ENCODE assay signal across 1 cellular context in genomic region chr5:10249948-10250803, GRCh38.
TF ChIP-seq lines count a peak whose summit lies in the region.

Gene CCT5 (plus strand): TSS chr5:10250280. CDS start chr5:10250341, 61 bp downstream.

TF ChIP-seq in HepG2, 621 proteins besides CTCF, POLR2A, EP300 and RAD21 (continued from another document and continues in another):
- TF ChIP-seq ZMYM4 (CRISPR knock-in tag; IDR thresholded peaks at IDR 0.05) (0 out of 2 replicates have a peak, but pooled peaks have one; percentile 4), THAP8 (CRISPR knock-in tag; IDR thresholded peaks at IDR 0.05; ENCODE audit: borderline replicate concordance) (peak; percentile 45; the same call in 1 of the 2 replicates), GPBP1L1 (CRISPR knock-in tag; IDR thresholded peaks at IDR 0.05) (no peak), ZNF382 (CRISPR knock-in tag; IDR thresholded peaks at IDR 0.05; ENCODE audit: borderline replicate concordance) (no peak), PHF20 (CRISPR knock-in tag; IDR thresholded peaks at IDR 0.05) (peak; percentile 67), AHDC1 (CRISPR knock-in tag; IDR thresholded peaks at IDR 0.05; ENCODE audit: borderline replicate concordance) (no peak), ZFP82 (CRISPR knock-in tag; IDR thresholded peaks at IDR 0.05; ENCODE audit: borderline replicate concordance) (peak; percentile 14; the same call in 1 of the 2 replicates), STAT5B (CRISPR knock-in tag; IDR thresholded peaks at IDR 0.05) (no peak), DDIT3 (CRISPR knock-in tag; IDR thresholded peaks at IDR 0.05) (no peak), HOXA7 (CRISPR knock-in tag; IDR thresholded peaks at IDR 0.05) (no peak), ERF (CRISPR knock-in tag; IDR thresholded peaks at IDR 0.05) (peak; percentile 56; the same call in 1 of the 2 replicates), NCOA2 (CRISPR knock-in tag; IDR thresholded peaks at IDR 0.05) (no peak; the same call in 1 of the 2 replicates), TSC22D2 (CRISPR knock-in tag; IDR thresholded peaks at IDR 0.05; ENCODE audit: borderline replicate concordance) (0 out of 2 replicates have a peak, but pooled peaks have one; percentile 74), SAFB2 (CRISPR knock-in tag; IDR thresholded peaks at IDR 0.05; ENCODE audit: borderline replicate concordance, low read depth) (no peak), TFAP4 (IDR thresholded peaks at IDR 0.05; ENCODE audit: borderline replicate concordance, low read depth) (no peak), NFYC (CRISPR knock-in tag; IDR thresholded peaks at IDR 0.05) (peak; percentile 31; the same call in 1 of the 2 replicates), SALL2 (CRISPR knock-in tag; IDR thresholded peaks at IDR 0.05) (no peak), ZNF234 (CRISPR knock-in tag; conservative IDR thresholded peaks at IDR 0.05) (0 out of 2 replicates have a peak, but pooled peaks have one; percentile 69), XBP1 (CRISPR knock-in tag; IDR thresholded peaks at IDR 0.05) (0 out of 2 replicates have a peak, but pooled peaks have one; percentile 64), TEAD3 (CRISPR knock-in tag; optimal IDR thresholded peaks at IDR 0.05; ENCODE audit: borderline replicate concordance) (peak; percentile 55), ZBTB46 (CRISPR knock-in tag; IDR thresholded peaks at IDR 0.05; ENCODE audit: borderline replicate concordance) (no peak), ZNF333 (CRISPR knock-in tag; IDR thresholded peaks at IDR 0.05; ENCODE audit: borderline replicate concordance) (no peak), IRX3 (CRISPR knock-in tag; IDR thresholded peaks at IDR 0.05; ENCODE audit: borderline replicate concordance, low read depth) (no peak), ZNF383 (CRISPR knock-in tag; IDR thresholded peaks at IDR 0.05; ENCODE audit: borderline replicate concordance) (no peak), ATF7-NPFF (CRISPR knock-in tag; IDR thresholded peaks at IDR 0.05; ENCODE audit: low read depth) (peak; percentile 43; the same call in 1 of the 2 replicates), PAXIP1 (CRISPR knock-in tag; conservative IDR thresholded peaks at IDR 0.05) (no peak; the same call in 1 of the 2 replicates), HNRNPLL (IDR thresholded peaks at IDR 0.05; ENCODE audit: low read depth, low read length, poor library complexity, severe bottlenecking) (peak; percentile 42), ZNF879 (CRISPR knock-in tag; IDR thresholded peaks at IDR 0.05) (no peak), UBTF (CRISPR knock-in tag; IDR thresholded peaks at IDR 0.05) (peak; percentile 65), ZFY (CRISPR knock-in tag; IDR thresholded peaks at IDR 0.05) (peak; percentile 87), KDM1A (CRISPR knock-in tag; IDR thresholded peaks at IDR 0.05) (no peak), FOXO4 (CRISPR knock-in tag; conservative IDR thresholded peaks at IDR 0.05) (no peak), BORCS8-MEF2B (CRISPR knock-in tag; IDR thresholded peaks at IDR 0.05) (peak; percentile 73), ATF7 (IDR thresholded peaks at IDR 0.05) (peak; percentile 43; the same call in 1 of the 2 replicates), ATF7 (CRISPR knock-in tag; IDR thresholded peaks at IDR 0.05) (no peak), ELF3 (CRISPR knock-in tag; IDR thresholded peaks at IDR 0.05) (peak; percentile 55), ZKSCAN1 (IDR thresholded peaks at IDR 0.05; ENCODE audit: low read length) (no peak), ZZZ3 (CRISPR knock-in tag; IDR thresholded peaks at IDR 0.05; ENCODE audit: borderline replicate concordance) (no peak), ZNF644 (CRISPR knock-in tag; IDR thresholded peaks at IDR 0.05; ENCODE audit: low read depth) (no peak), ARHGAP35 (CRISPR knock-in tag; IDR thresholded peaks at IDR 0.05; ENCODE audit: borderline replicate concordance) (peak; percentile 57; the same call in 1 of the 2 replicates), THRA (CRISPR knock-in tag; IDR thresholded peaks at IDR 0.05; ENCODE audit: borderline replicate concordance) (peak; percentile 29; the same call in 1 of the 2 replicates), MIER3 (CRISPR knock-in tag; IDR thresholded peaks at IDR 0.05; ENCODE audit: borderline replicate concordance) (peak; percentile 61; the same call in 1 of the 2 replicates), HDAC1 (CRISPR knock-in tag; IDR thresholded peaks at IDR 0.05) (peak; percentile 83), KDM2A (CRISPR knock-in tag; IDR thresholded peaks at IDR 0.05; ENCODE audit: borderline replicate concordance, low read depth) (no peak)
